Comparison of ENCODE assay signal across 1 cellular context in the genomic region with DNA sequence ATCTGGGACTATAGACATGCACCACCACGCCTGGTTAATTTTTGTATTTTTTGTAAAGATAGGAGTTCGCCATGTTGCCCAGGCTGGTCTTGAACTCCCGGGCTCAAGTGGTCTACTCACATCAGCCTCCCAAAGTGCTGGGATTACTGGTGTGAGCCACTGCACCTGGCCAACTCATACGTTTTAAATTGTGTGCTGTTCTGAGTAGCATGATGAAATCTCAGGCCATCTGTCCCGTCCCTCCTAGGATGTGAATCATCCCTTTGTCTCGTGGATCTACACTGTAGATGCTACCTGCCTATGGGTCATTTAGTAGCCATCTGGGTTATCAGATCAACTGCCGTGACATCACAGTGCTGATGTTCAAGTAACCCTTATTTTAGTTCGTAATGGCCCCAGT.
TF ChIP-seq lines count a peak whose summit lies in the region.

No MANE protein-coding gene starts in this region.

TF ChIP-seq in GM23338, 12 proteins besides CTCF, POLR2A, EP300 and RAD21 (continued from another document):
- TF ChIP-seq POLR2AphosphoS5 (IDR thresholded peaks at IDR 0.05; ENCODE audit: low read depth) (no peak), EZH2phosphoT487 (IDR thresholded peaks at IDR 0.05; ENCODE audit: unreplicated experiment) (no peak), CREB1 (CRISPR knock-in tag; IDR thresholded peaks at IDR 0.05; ENCODE audit: low read depth) (no peak), STAT1 (IDR thresholded peaks at IDR 0.05; ENCODE audit: unreplicated experiment) (no peak), EZH2 (IDR thresholded peaks at IDR 0.05; ENCODE audit: low read depth, unreplicated experiment) (no peak), ZNF114 (CRISPR knock-in tag; IDR thresholded peaks at IDR 0.05) (no peak), NANOG (IDR thresholded peaks at IDR 0.05; ENCODE audit: borderline replicate concordance) (no peak), JUNB (IDR thresholded peaks at IDR 0.05; ENCODE audit: unreplicated experiment) (no peak), ZNF331 (CRISPR knock-in tag; IDR thresholded peaks at IDR 0.05; ENCODE audit: low read depth) (no peak)
- TF ChIP-seq, protein P1, sequence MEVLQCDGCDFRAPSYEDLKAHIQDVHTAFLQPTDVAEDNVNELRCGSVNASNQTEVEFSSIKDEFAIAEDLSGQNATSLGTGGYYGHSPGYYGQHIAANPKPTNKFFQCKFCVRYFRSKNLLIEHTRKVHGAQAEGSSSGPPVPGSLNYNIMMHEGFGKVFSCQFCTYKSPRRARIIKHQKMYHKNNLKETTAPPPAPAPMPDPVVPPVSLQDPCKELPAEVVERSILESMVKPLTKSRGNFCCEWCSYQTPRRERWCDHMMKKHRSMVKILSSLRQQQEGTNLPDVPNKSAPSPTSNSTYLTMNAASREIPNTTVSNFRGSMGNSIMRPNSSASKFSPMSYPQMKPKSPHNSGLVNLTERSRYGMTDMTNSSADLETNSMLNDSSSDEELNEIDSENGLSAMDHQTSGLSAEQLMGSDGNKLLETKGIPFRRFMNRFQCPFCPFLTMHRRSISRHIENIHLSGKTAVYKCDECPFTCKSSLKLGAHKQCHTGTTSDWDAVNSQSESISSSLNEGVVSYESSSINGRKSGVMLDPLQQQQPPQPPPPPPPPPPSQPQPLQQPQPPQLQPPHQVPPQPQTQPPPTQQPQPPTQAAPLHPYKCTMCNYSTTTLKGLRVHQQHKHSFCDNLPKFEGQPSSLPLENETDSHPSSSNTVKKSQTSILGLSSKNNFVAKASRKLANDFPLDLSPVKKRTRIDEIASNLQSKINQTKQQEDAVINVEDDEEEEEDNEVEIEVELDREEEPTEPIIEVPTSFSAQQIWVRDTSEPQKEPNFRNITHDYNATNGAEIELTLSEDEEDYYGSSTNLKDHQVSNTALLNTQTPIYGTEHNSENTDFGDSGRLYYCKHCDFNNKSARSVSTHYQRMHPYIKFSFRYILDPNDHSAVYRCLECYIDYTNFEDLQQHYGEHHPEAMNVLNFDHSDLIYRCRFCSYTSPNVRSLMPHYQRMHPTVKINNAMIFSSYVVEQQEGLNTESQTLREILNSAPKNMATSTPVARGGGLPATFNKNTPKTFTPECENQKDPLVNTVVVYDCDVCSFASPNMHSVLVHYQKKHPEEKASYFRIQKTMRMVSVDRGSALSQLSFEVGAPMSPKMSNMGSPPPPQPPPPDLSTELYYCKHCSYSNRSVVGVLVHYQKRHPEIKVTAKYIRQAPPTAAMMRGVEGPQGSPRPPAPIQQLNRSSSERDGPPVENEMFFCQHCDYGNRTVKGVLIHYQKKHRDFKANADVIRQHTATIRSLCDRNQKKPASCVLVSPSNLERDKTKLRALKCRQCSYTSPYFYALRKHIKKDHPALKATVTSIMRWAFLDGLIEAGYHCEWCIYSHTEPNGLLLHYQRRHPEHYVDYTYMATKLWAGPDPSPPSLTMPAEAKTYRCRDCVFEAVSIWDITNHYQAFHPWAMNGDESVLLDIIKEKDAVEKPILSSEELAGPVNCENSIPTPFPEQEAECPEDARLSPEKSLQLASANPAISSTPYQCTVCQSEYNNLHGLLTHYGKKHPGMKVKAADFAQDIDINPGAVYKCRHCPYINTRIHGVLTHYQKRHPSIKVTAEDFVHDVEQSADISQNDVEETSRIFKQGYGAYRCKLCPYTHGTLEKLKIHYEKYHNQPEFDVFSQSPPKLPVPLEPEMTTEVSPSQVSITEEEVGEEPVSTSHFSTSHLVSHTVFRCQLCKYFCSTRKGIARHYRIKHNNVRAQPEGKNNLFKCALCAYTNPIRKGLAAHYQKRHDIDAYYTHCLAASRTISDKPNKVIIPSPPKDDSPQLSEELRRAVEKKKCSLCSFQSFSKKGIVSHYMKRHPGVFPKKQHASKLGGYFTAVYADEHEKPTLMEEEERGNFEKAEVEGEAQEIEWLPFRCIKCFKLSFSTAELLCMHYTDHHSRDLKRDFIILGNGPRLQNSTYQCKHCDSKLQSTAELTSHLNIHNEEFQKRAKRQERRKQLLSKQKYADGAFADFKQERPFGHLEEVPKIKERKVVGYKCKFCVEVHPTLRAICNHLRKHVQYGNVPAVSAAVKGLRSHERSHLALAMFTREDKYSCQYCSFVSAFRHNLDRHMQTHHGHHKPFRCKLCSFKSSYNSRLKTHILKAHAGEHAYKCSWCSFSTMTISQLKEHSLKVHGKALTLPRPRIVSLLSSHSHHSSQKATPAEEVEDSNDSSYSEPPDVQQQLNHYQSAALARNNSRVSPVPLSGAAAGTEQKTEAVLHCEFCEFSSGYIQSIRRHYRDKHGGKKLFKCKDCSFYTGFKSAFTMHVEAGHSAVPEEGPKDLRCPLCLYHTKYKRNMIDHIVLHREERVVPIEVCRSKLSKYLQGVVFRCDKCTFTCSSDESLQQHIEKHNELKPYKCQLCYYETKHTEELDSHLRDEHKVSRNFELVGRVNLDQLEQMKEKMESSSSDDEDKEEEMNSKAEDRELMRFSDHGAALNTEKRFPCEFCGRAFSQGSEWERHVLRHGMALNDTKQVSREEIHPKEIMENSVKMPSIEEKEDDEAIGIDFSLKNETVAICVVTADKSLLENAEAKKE (CRISPR knock-in tag; IDR thresholded peaks at IDR 0.05), result no peak
- TF ChIP-seq, protein P2, sequence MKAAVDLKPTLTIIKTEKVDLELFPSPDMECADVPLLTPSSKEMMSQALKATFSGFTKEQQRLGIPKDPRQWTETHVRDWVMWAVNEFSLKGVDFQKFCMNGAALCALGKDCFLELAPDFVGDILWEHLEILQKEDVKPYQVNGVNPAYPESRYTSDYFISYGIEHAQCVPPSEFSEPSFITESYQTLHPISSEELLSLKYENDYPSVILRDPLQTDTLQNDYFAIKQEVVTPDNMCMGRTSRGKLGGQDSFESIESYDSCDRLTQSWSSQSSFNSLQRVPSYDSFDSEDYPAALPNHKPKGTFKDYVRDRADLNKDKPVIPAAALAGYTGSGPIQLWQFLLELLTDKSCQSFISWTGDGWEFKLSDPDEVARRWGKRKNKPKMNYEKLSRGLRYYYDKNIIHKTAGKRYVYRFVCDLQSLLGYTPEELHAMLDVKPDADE (IDR thresholded peaks at IDR 0.05), result no peak
TF ChIP-seq in GM23338: peak in this region for 0.
